In the genomic region with DNA sequence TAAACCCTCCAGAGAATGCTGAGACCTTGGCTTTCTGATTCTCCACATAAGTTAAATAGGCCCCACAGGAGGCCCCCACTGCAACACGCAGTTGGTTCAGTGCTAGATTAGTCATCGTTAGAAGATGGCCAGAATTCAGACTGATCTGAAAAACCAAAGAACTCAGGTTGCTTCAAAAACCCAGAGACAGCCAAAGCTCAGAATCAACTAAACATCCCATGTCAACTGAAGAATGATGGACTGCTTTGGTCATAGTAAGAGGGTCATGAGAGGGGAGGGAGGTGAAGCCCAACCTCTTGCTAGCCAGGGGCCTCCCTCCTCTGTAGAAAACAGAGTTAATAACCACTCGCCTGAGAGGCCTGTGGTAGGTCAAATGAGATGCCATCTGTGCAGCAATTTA, we compare ENCODE assay signal across 11 cellular contexts.
A peak's percentile ranks its signal among the peaks of the same experiment; 100 is the strongest.
DNase-seq lines count a peak whose midpoint lies in the region; TF ChIP-seq lines count a peak whose summit lies in the region.
"Had no signal": no experiment of that assay in that cellular context is flagged by ENCODE, and none has a peak within 500 bp of the region (broad histone marks: within the 10 kb centered on the region; RNA-seq: fewer than 3 reads in every experiment).

No MANE protein-coding gene starts in this region.

- H3K4me2 ChIP-seq in mesenchymal stem cell (ENCODE audit: low read length, poor library complexity, severe bottlenecking) = peak overlapping the region; percentile 15

- H4K8ac ChIP-seq in mesenchymal stem cell (ENCODE audit: low read length) = no peak overlapping the region

- H3K27me3 ChIP-seq in WERI-Rb-1 (ENCODE audit: insufficient read depth, low read depth, severe bottlenecking) (no peaks in the 10 kb centered on the region), mesenchymal stem cell (ENCODE audit: control insufficient read depth in 1 of 2, insufficient read depth in 1 of 2, low read length in 2 of 2) (no peaks in the 10 kb centered on the region)
- H3K27me3 ChIP-seq: pancreas had no signal

- H2AK5ac ChIP-seq in mesenchymal stem cell (ENCODE audit: low read length, severe bottlenecking) = peak overlapping the region; percentile 92

- no peak overlapping the region for H2AFZ ChIP-seq in mesenchymal stem cell (ENCODE audit: low read depth, low read length)

- peak overlapping the region; percentile 25 for H3K9ac ChIP-seq in mesenchymal stem cell (ENCODE audit: low read length)

- H3K4me3 ChIP-seq in WERI-Rb-1 (ENCODE audit: low read depth, low read length) = peak overlapping the region; percentile 1; the same call in 1 of the 2 replicates
- peak overlapping the region in 1 of 2 experiments; percentile 16 for H3K4me3 ChIP-seq in mesenchymal stem cell (ENCODE audit: insufficient read depth in 1 of 2, low read depth in 1 of 2, low read length in 2 of 2)
- H3K4me3 ChIP-seq: pancreas had no signal

- peak overlapping the region; percentile 19 for H2BK120ac ChIP-seq in mesenchymal stem cell (ENCODE audit: low read depth, low read length)

- WGBS in mesenchymal stem cell = 14% methylated on average over 2 of the region's 3 CpGs

- POLR2A ChIA-PET in HEK293T (lab: Yijun Ruan, JAX) = no interaction called here

- H3K27ac ChIP-seq in WERI-Rb-1 = peak overlapping the region; percentile 64
- H3K27ac ChIP-seq in mesenchymal stem cell (ENCODE audit: low read length, poor library complexity, severe bottlenecking) = peak overlapping the region; percentile 86
- H3K27ac ChIP-seq: pancreas had no signal

- no peak overlapping the region for H3K4ac ChIP-seq in mesenchymal stem cell (ENCODE audit: low read depth in 1 of 2, low read length in 2 of 2)

- TF ChIP-seq CTCF in WERI-Rb-1 (IDR thresholded peaks at IDR 0.05; ENCODE audit: low read depth, low read length) = no peak

- H3K36me3 ChIP-seq in WERI-Rb-1 = no peaks in the 10 kb centered on the region; the same call in 1 of the 2 replicates
- H3K36me3 ChIP-seq in mesenchymal stem cell (ENCODE audit: control insufficient read depth in 1 of 2, insufficient read depth in 2 of 2, low read depth in 1 of 2, low read length in 2 of 2) = no peaks in the 10 kb centered on the region
- H3K36me3 ChIP-seq: pancreas had no signal

- no peak overlapping the region for H2BK5ac ChIP-seq in mesenchymal stem cell (ENCODE audit: low read depth, low read length, poor library complexity, severe bottlenecking)

- no peak overlapping the region for H2BK15ac ChIP-seq in mesenchymal stem cell (ENCODE audit: low read depth, poor library complexity, severe bottlenecking)

- CTCF ChIA-PET in HEK293T (lab: Yijun Ruan, JAX) = interaction anchor here (0.9 to 1.1 kb wide), 2 partner anchors 11 to 12 kb away, joined by 3 to 5 read pairs; no protein-coding TSS in a partner anchor

- H3K4me1 ChIP-seq in mesenchymal stem cell (ENCODE audit: control insufficient read depth, insufficient read depth, low read depth, low read length) = peaks cover 15% of the 10 kb centered on the region

- H3K9me3 ChIP-seq in WERI-Rb-1 (ENCODE audit: severe bottlenecking) (no peaks in the 10 kb centered on the region), mesenchymal stem cell (ENCODE audit: control insufficient read depth, low read length) (no peaks in the 10 kb centered on the region)
- H3K9me3 ChIP-seq: pancreas had no signal

- no peak overlapping the region for H3K14ac ChIP-seq in mesenchymal stem cell (ENCODE audit: low read length in 2 of 2)

- no peak overlapping the region for H2BK12ac ChIP-seq in mesenchymal stem cell (ENCODE audit: low read length in 2 of 2)

- DNase-seq in DMS 273 (lab: John Stamatoyannopoulos, UW; ENCODE audit: unreplicated experiment) (peak; percentile 76), HEK293T (ENCODE audit: extremely low spot score) (no peak), WERI-Rb-1 (peak; percentile 91), mesenchymal stem cell (peak; percentile 71), NCI-H128 (lab: John Stamatoyannopoulos, UW; ENCODE audit: unreplicated experiment) (no peak), SKM-1 (lab: John Stamatoyannopoulos, UW; ENCODE audit: unreplicated experiment) (no peak), DMS53 treated with DMSO at 0.1 percent for 48 hours (lab: John Stamatoyannopoulos, UW; ENCODE audit: unreplicated experiment) (no peak)
- DNase-seq in activated CD8-positive, alpha-beta memory T cell treated with anti-CD3 and anti-CD28 coated beads, Interleukin-2, amount 50 U/mL, for 4 hours = no peak
- DNase-seq: aorta, head of caudate nucleus, pancreas had no signal

- H3K79me1 ChIP-seq in mesenchymal stem cell (replicated peaks; ENCODE audit: low read length, poor library complexity, severe bottlenecking) = peaks cover 11% of the 10 kb centered on the region

- H4K91ac ChIP-seq in mesenchymal stem cell (ENCODE audit: low read length) = no peak overlapping the region

- H3K18ac ChIP-seq in mesenchymal stem cell (ENCODE audit: low read depth in 1 of 2, low read length in 2 of 2) = peak overlapping the region; percentile 48 to 70

- no peak overlapping the region for H3K23ac ChIP-seq in mesenchymal stem cell (ENCODE audit: low read length in 2 of 2)

TF ChIP-seq in HEK293T, 16 proteins besides CTCF, POLR2A, EP300 and RAD21:
- TF ChIP-seq ARNT (IDR thresholded peaks at IDR 0.05) (no peak), PKNOX1 (IDR thresholded peaks at IDR 0.05) (peak; percentile 78), NFRKB (IDR thresholded peaks at IDR 0.05) (no peak)

Comparison
In these comparisons a context has a peak if more than half of its experiments do, and no peak if none do; other contexts are left out.
1. DNase-seq: peak in DMS 273 (single experiment), WERI-Rb-1 (single experiment) and mesenchymal stem cell (single experiment); none in HEK293T (single experiment), NCI-H128 (single experiment), SKM-1 (single experiment), activated CD8-positive, alpha-beta memory T cell treated with anti-CD3 and anti-CD28 coated beads, Interleukin-2, amount 50 U/mL, for 4 hours (single experiment) and DMS53 treated with DMSO at 0.1 percent for 48 hours (single experiment).